Comparison of ENCODE assay signal across 27 cellular contexts in the genomic region with DNA sequence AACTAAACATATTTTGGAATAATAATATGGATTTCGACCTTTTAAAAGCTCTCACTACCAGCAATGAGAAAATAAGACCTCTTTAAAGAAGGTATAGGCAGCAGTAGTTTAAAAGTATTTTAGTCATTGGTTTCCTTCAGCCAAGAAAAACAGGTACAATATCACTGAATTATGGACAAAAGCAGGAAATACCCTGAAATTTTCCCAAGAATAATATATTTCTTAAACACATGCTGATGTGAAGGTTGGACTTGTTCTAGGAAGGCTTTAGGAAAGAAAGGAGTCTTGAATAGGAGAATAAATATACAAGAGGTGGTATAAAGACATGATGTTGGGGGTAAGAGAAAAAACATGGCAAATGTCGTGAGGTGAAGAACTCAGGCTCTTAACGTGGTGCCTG.
"Had no signal": no experiment of that assay in that cellular context is flagged by ENCODE, and none has a peak within 500 bp of the region (broad histone marks: within the 10 kb centered on the region; RNA-seq: fewer than 3 reads in every experiment).

No MANE protein-coding gene starts in this region.

- DNase-seq: activated CD4-positive, alpha-beta T cell treated with anti-CD3 and anti-CD28 coated beads, Interleukin-2, amount 10 ng/mL, durations not matched to agents 24 days and 14 days; activated CD4-positive, alpha-beta T cell treated with anti-CD3 and anti-CD28 coated beads, Interleukin-2, amount 50 U/mL, for 4 hours; activated CD8-positive, alpha-beta T cell treated with anti-CD3 and anti-CD28 coated beads for 36 hours; activated gamma-delta T cell treated with Interleukin-2 at 50 U/mL for 16 hours; activated naive CD4-positive, alpha-beta T cell treated with anti-CD3 and anti-CD28 coated beads for 36 hours; activated T-cell treated with anti-CD3 and anti-CD28 coated beads for 4 hours; activated T-cell treated with anti-CD3 and anti-CD28 coated beads, Interleukin-2, amount 50 U/mL, for 4 hours; adrenal gland; brain microvascular endothelial cell; central memory CD4-positive, alpha-beta T cell; MG63; NCI-H1048; NCI-H1105 treated with DMSO at 0.1 percent for 48 hours; NCI-H1436; NCI-H1694; NCI-H1930; NCI-H2081 treated with DMSO at 0.1 percent for 48 hours; NCI-H345; NCI-H524 treated with DMSO at 0.1 percent for 48 hours; SHP77; SJCRH30 had no signal

- H3K4me3 Mint-ChIP-seq: activated CD4-positive, alpha-beta T cell treated with anti-CD3 and anti-CD28 coated beads, Interleukin-2, amount 10 ng/mL, durations not matched to agents 24 days and 14 days; activated CD8-positive, alpha-beta T cell treated with anti-CD3 and anti-CD28 coated beads for 36 hours; activated naive CD4-positive, alpha-beta T cell treated with anti-CD3 and anti-CD28 coated beads for 36 hours; activated T-cell treated with anti-CD3 and anti-CD28 coated beads, Interleukin-2, amount 50 U/mL, for 4 hours; activated T-helper 1 cell treated with anti-CD3 and anti-CD28 coated beads, Interleukin-12 subunit alpha, Interleukin-12 subunit beta, Interleukin-2, Interleukin-4 antibody, amounts not matched to agents 30 ng/mL and 10 ng/mL and 1 ng/mL, durations not matched to agents 14 hours and 24 hours and 36 hours; T-helper 1 cell treated with Interleukin-12 subunit alpha and Interleukin-12 subunit beta and Interleukin-4 antibody, amounts not matched to agents 30 μg/mL and 1 μg/mL, for 36 hours; T-helper 2 cell treated with Interferon-gamma antibody and Interleukin-4, amounts not matched to agents 5 μg/mL and 100 μg/mL, for 36 hours had no signal

- H3K27ac ChIP-seq: adrenal gland, brain microvascular endothelial cell, SJCRH30, SK-N-MC had no signal

- H3K4me1 ChIP-seq: adrenal gland, SJCRH30 had no signal

- H3K4me3 ChIP-seq: adrenal gland, MG63, SJCRH30, SK-N-MC had no signal

- H3K27ac Mint-ChIP-seq: activated CD4-positive, alpha-beta T cell treated with anti-CD3 and anti-CD28 coated beads, Interleukin-2, amount 10 ng/mL, durations not matched to agents 24 days and 14 days; activated CD8-positive, alpha-beta T cell treated with anti-CD3 and anti-CD28 coated beads for 36 hours; activated naive CD4-positive, alpha-beta T cell treated with anti-CD3 and anti-CD28 coated beads for 36 hours; activated naive CD4-positive, alpha-beta T cell treated with anti-CD3 and anti-CD28 coated beads, Interleukin-2, amount 50 U/mL, for 72 hours; activated T-helper 1 cell treated with anti-CD3 and anti-CD28 coated beads, Interleukin-12 subunit alpha, Interleukin-12 subunit beta, Interleukin-2, Interleukin-4 antibody, amounts not matched to agents 30 ng/mL and 10 ng/mL and 1 ng/mL, durations not matched to agents 14 hours and 24 hours and 36 hours; T-helper 1 cell treated with Interleukin-12 subunit alpha and Interleukin-12 subunit beta and Interleukin-4 antibody, amounts not matched to agents 30 μg/mL and 1 μg/mL, for 36 hours; T-helper 2 cell treated with Interferon-gamma antibody and Interleukin-4, amounts not matched to agents 5 μg/mL and 100 μg/mL, for 36 hours had no signal

- H3K36me3 ChIP-seq: adrenal gland, brain microvascular endothelial cell, MG63, SJCRH30 had no signal

- H3K36me3 Mint-ChIP-seq: activated naive CD4-positive, alpha-beta T cell treated with anti-CD3 and anti-CD28 coated beads, Interleukin-2, amount 50 U/mL, for 72 hours had no signal

- H3K27me3 ChIP-seq: adrenal gland, brain microvascular endothelial cell, MG63, SJCRH30 had no signal

- ATAC-seq: activated CD8-positive, alpha-beta T cell treated with anti-CD3 and anti-CD28 coated beads for 36 hours; activated naive CD4-positive, alpha-beta T cell treated with anti-CD3 and anti-CD28 coated beads, Interleukin-2, amount 50 U/mL, for 72 hours; activated T-cell treated with anti-CD3 and anti-CD28 coated beads, Interleukin-2, amount 50 U/mL, for 4 hours; Panc1 had no signal

- H3K9me3 Mint-ChIP-seq: activated CD8-positive, alpha-beta T cell treated with anti-CD3 and anti-CD28 coated beads for 36 hours; activated naive CD4-positive, alpha-beta T cell treated with anti-CD3 and anti-CD28 coated beads for 36 hours; activated naive CD4-positive, alpha-beta T cell treated with anti-CD3 and anti-CD28 coated beads, Interleukin-2, amount 50 U/mL, for 72 hours; activated T-cell treated with anti-CD3 and anti-CD28 coated beads, Interleukin-2, amount 50 U/mL, for 4 hours; activated T-helper 1 cell treated with anti-CD3 and anti-CD28 coated beads, Interleukin-12 subunit alpha, Interleukin-12 subunit beta, Interleukin-2, Interleukin-4 antibody, amounts not matched to agents 30 ng/mL and 10 ng/mL and 1 ng/mL, durations not matched to agents 14 hours and 24 hours and 36 hours; T-helper 1 cell treated with Interleukin-12 subunit alpha and Interleukin-12 subunit beta and Interleukin-4 antibody, amounts not matched to agents 30 μg/mL and 1 μg/mL, for 36 hours; T-helper 2 cell treated with Interferon-gamma antibody and Interleukin-4, amounts not matched to agents 5 μg/mL and 100 μg/mL, for 36 hours had no signal

- H3K9me3 ChIP-seq: adrenal gland, MG63, SJCRH30 had no signal

- H3K27me3 Mint-ChIP-seq: activated CD8-positive, alpha-beta T cell treated with anti-CD3 and anti-CD28 coated beads for 36 hours had no signal
